10 cellular contexts compared by ENCODE assay signal in genomic region chr19:51735759-51736449, GRCh38. TPM values are rescaled to one million over a fixed set of nuclear protein-coding genes. Genes with fewer than 3 reads are reported as not detected.
DNase-seq lines count a peak whose midpoint lies in the region; ATAC-seq and TF ChIP-seq lines count a peak whose summit lies in the region.
"Had no signal": no experiment of that assay in that cellular context is flagged by ENCODE, and none has a peak within 500 bp of the region (broad histone marks: within the 10 kb centered on the region; RNA-seq: fewer than 3 reads in every experiment).

No MANE protein-coding gene starts in this region.

- 68 to 69% methylated on average over 10 of the region's 10 CpGs for WGBS in aorta, 2 donors

- H3K4me1 ChIP-seq in mucosa of descending colon (ENCODE audit: low read depth) (no peaks in the 10 kb centered on the region), aorta (ENCODE audit: control insufficient read depth in 1 of 2, insufficient read depth in 2 of 2, low read length in 2 of 2) (no peaks in the 10 kb centered on the region)

- intact Hi-C loops in mucosa of descending colon (cut with DNase I, micrococcal nuclease), result no loop called here
- intact Hi-C loops in aorta (cut with DNase I), result no loop called here

- TF ChIP-seq CTCF in astrocyte of the spinal cord (IDR thresholded peaks at IDR 0.05; ENCODE audit: low read depth, low read length) (no peak), mucosa of descending colon (IDR thresholded peaks at IDR 0.05) (no peak)

- peak; percentile 25 for DNase-seq in SIG-M5 treated with dmso at 0.1 percent for 504 hours (lab: John Stamatoyannopoulos, UW; ENCODE audit: unreplicated experiment)
- DNase-seq in SIG-M5 (lab: John Stamatoyannopoulos, UW), result no peak
- DNase-seq in astrocyte of the spinal cord (ENCODE audit: low read depth, low spot score), result peak; percentile 60
- peak in 2 of 3 donors; percentile 24 to 68 for DNase-seq in mucosa of descending colon
- DNase-seq in aorta, result peak in 1 of 2 donors; percentile 83

- H3K9me3 ChIP-seq in mucosa of descending colon (no peaks in the 10 kb centered on the region), aorta (ENCODE audit: control insufficient read depth, low read length) (peaks cover 2% of the 10 kb centered on the region)

- H3K36me3 ChIP-seq in mucosa of descending colon (ENCODE audit: low read depth), result no peaks in the 10 kb centered on the region
- H3K36me3 ChIP-seq in aorta (ENCODE audit: control insufficient read depth in 1 of 2, insufficient read depth in 2 of 2, low read length in 1 of 2), result no peaks in the 10 kb centered on the region
- H3K36me3 ChIP-seq: cardiac muscle cell had no signal

- ATAC-seq in mucosa of descending colon, result peak; percentile 68
- ATAC-seq in aorta (ENCODE audit: low FRiP score), result peak; percentile 48
- no peak for ATAC-seq in HG03280 (IDR thresholded peaks at IDR 0.05; ENCODE audit: unreplicated experiment)
- ATAC-seq in GM18868 (IDR thresholded peaks at IDR 0.05; ENCODE audit: unreplicated experiment), result no peak
- ATAC-seq in HG02610 (IDR thresholded peaks at IDR 0.05; ENCODE audit: unreplicated experiment), result no peak

- in situ Hi-C loops in astrocyte of the spinal cord (cut with HindIII; ENCODE audit: low sequenced_read_pairs), result no loop called here

- no peak overlapping the region for H3K4me3 ChIP-seq in astrocyte of the spinal cord (ENCODE audit: low read depth, low read length)
- no peak overlapping the region for H3K4me3 ChIP-seq in mucosa of descending colon
- H3K4me3 ChIP-seq in aorta (ENCODE audit: low read length in 2 of 2), result no peak overlapping the region
- H3K4me3 ChIP-seq: cardiac muscle cell had no signal

- H3K27ac ChIP-seq in aorta (ENCODE audit: low read depth in 1 of 2, low read length in 2 of 2), result no peak overlapping the region
- H3K27ac ChIP-seq: 22Rv1, cardiac muscle cell had no signal

- no peaks in the 10 kb centered on the region for H3K27me3 ChIP-seq in aorta (ENCODE audit: control insufficient read depth in 1 of 2, insufficient read depth in 2 of 2, low read length in 1 of 2)
- H3K27me3 ChIP-seq: cardiac muscle cell had no signal

RNA-seq across cellular contexts. Expression of gene HAS1, which starts 12.1 kb away (rescaled TPM):
- under 1 TPM in 2 of 3 donors, not detected in 1; 0.14 to 0.51 TPM for total RNA-seq in mucosa of descending colon
- 1 to 10 TPM; 4.6 to 5.4 TPM for total RNA-seq in aorta
- polyA plus RNA-seq in aorta, result not detected

RNA-seq across cellular contexts. Expression of gene FPR1, which starts 15.8 kb away (rescaled TPM):
- total RNA-seq in mucosa of descending colon (10 to 100 TPM in 1 of 3 donors, 1 to 10 TPM in 1, not detected in 1; 3.6 to 14.5 TPM), aorta (10 to 100 TPM; 19.0 to 37.1 TPM)
- 10 to 100 TPM in 1 of 2 donors, under 1 TPM in 1; 0.77 to 13.5 TPM for polyA plus RNA-seq in aorta
- total RNA-seq: cardiac muscle cell had no signal
- polyA plus RNA-seq: cardiac muscle cell had no signal

RNA-seq across cellular contexts. Expression of gene FPR2, which starts 25.1 kb away (rescaled TPM):
- total RNA-seq in mucosa of descending colon (1 to 10 TPM in 1 of 3 donors, under 1 TPM in 1, not detected in 1; 0.41 to 2.7 TPM), aorta (1 to 10 TPM; 2.7 to 3.9 TPM)
- polyA plus RNA-seq in aorta, result 1 to 10 TPM in 1 of 2 donors, under 1 TPM in 1; 0.18 to 2.6 TPM
- total RNA-seq: cardiac muscle cell had no signal
- polyA plus RNA-seq: cardiac muscle cell had no signal

RNA-seq across cellular contexts. Expression of gene SPACA6, which starts 42.8 kb away (rescaled TPM):
- total RNA-seq in mucosa of descending colon (10 to 100 TPM in 1 of 3 donors, 1 to 10 TPM in 2; 2.9 to 35.5 (median 4.1) TPM), aorta (10 to 100 TPM; 37.3 to 53.0 TPM)
- polyA plus RNA-seq in aorta, result 100 to 1,000 TPM in 1 of 2 donors, 10 to 100 TPM in 1; 21.3 to 103 TPM

RNA-seq across cellular contexts. Expression of gene FPR3, which starts 59.1 kb away (rescaled TPM):
- total RNA-seq in mucosa of descending colon, result 1 to 10 TPM; 3.6 to 9.8 (median 7.4) TPM
- total RNA-seq in aorta, result 10 to 100 TPM; 21.2 to 25.1 TPM
- 10 to 100 TPM in 1 of 2 donors, 1 to 10 TPM in 1; 1.7 to 11.9 TPM for polyA plus RNA-seq in aorta
- total RNA-seq: cardiac muscle cell had no signal
- polyA plus RNA-seq: cardiac muscle cell had no signal

Comparison
In these comparisons a context has a peak if more than half of its experiments do, and no peak if none do; other contexts are left out.
1. ATAC-seq: peak in mucosa of descending colon (single experiment) and aorta (single experiment); none in HG03280 (single experiment), GM18868 (single experiment) and HG02610 (single experiment).